ENCODE assay signal across 18 cellular contexts in genomic region chrX:30887288-30887687, GRCh38. TPM values are rescaled to one million over a fixed set of nuclear protein-coding genes. Genes with fewer than 3 reads are reported as not detected.
A peak's percentile ranks its signal among the peaks of the same experiment; 100 is the strongest.
DNase-seq lines count a peak whose midpoint lies in the region; ATAC-seq and TF ChIP-seq lines count a peak whose summit lies in the region.
"Had no signal": no experiment of that assay in that cellular context is flagged by ENCODE, and none has a peak within 500 bp of the region (broad histone marks: within the 10 kb centered on the region; RNA-seq: fewer than 3 reads in every experiment).

No MANE protein-coding gene starts in this region.

- no peak for TF ChIP-seq CTCF in LNCaP clone FGC (IDR thresholded peaks at IDR 0.05; ENCODE audit: control insufficient read depth, extremely low read depth, insufficient read depth)
- no peak for TF ChIP-seq CTCF in smooth muscle cell (IDR thresholded peaks at IDR 0.05; ENCODE audit: borderline replicate concordance, insufficient read depth, poor library complexity, severe bottlenecking)

- ATAC-seq in activated T-cell treated with anti-CD3 and anti-CD28 coated beads, Interleukin-2, amount 50 U/mL, for 4 hours = no peak
- no peak for ATAC-seq in activated naive CD8-positive, alpha-beta T cell treated with anti-CD3 and anti-CD28 coated beads, Interleukin-2, amount 10 ng/mL, durations not matched to agents 7 days and 5 days (ENCODE audit: low read depth)
- ATAC-seq in HG03342 (IDR thresholded peaks at IDR 0.05; ENCODE audit: unreplicated experiment) = no peak
- no peak for ATAC-seq in HG03521 (IDR thresholded peaks at IDR 0.05; ENCODE audit: unreplicated experiment)
- ATAC-seq: sciatic nerve had no signal

- peaks cover 11% of the 10 kb centered on the region for H4K20me1 ChIP-seq in smooth muscle cell (ENCODE audit: low read depth)

- H3K4me1 Mint-ChIP-seq in activated T-cell treated with anti-CD3 and anti-CD28 coated beads, Interleukin-2, amount 50 U/mL, for 4 hours (ENCODE audit: low read depth) = peaks cover 48% of the 10 kb centered on the region
- peaks cover 10% of the 10 kb centered on the region for H3K4me1 Mint-ChIP-seq in activated naive CD8-positive, alpha-beta T cell treated with anti-CD3 and anti-CD28 coated beads, Interleukin-2, amount 10 ng/mL, durations not matched to agents 7 days and 5 days

- H3K4me3 ChIP-seq in LNCaP clone FGC (ENCODE audit: low read depth, low read length) = peak overlapping the region; percentile 64
- H3K4me3 ChIP-seq in smooth muscle cell = peak overlapping the region; percentile 59

- peak overlapping the region; percentile 79 for H3K4me2 ChIP-seq in smooth muscle cell

- H3K27me3 ChIP-seq in smooth muscle cell (ENCODE audit: low read depth) = no peaks in the 10 kb centered on the region
- H3K27me3 ChIP-seq: Peyer's patch had no signal

- no peaks in the 10 kb centered on the region for H3K9me3 ChIP-seq in smooth muscle cell (replicated peaks; ENCODE audit: low read depth)
- H3K9me3 ChIP-seq: Peyer's patch had no signal

- no peaks in the 10 kb centered on the region for H3K4me1 ChIP-seq in smooth muscle cell (ENCODE audit: low read depth)

- H3K4me3 Mint-ChIP-seq in activated T-cell treated with anti-CD3 and anti-CD28 coated beads, Interleukin-2, amount 50 U/mL, for 4 hours = peak overlapping the region; percentile 87
- H3K4me3 Mint-ChIP-seq in activated naive CD8-positive, alpha-beta T cell treated with anti-CD3 and anti-CD28 coated beads, Interleukin-2, amount 10 ng/mL, durations not matched to agents 7 days and 5 days = peak overlapping the region; percentile 84

- DNase-seq in activated T-cell treated with anti-CD3 and anti-CD28 coated beads, Interleukin-2, amount 50 U/mL, for 4 hours = no peak
- DNase-seq in activated T-cell treated with anti-CD3 and anti-CD28 coated beads for 4 hours = no peak
- DNase-seq in LNCaP clone FGC (ENCODE audit: low read depth) = no peak
- no peak for DNase-seq in activated naive CD8-positive, alpha-beta T cell treated with anti-CD3 and anti-CD28 coated beads, Interleukin-2, amount 10 ng/mL, durations not matched to agents 7 days and 5 days
- no peak for DNase-seq in smooth muscle cell (lab: John Stamatoyannopoulos, UW; ENCODE audit: unreplicated experiment)
- no peak for DNase-seq in NCI-H2196 treated with DMSO at 0.1 percent for 48 hours (lab: John Stamatoyannopoulos, UW; ENCODE audit: unreplicated experiment)
- DNase-seq: cerebellar nuclear complex, DMS 273 treated with DMSO at 0.1 percent for 48 hours, foreskin melanocyte, GOT3, KBM-7, NCI-H146, NCI-H524, Peyer's patch, SW 1271 had no signal

- H3K9me3 Mint-ChIP-seq in activated T-cell treated with anti-CD3 and anti-CD28 coated beads, Interleukin-2, amount 50 U/mL, for 4 hours = no peaks in the 10 kb centered on the region
- no peaks in the 10 kb centered on the region for H3K9me3 Mint-ChIP-seq in activated naive CD8-positive, alpha-beta T cell treated with anti-CD3 and anti-CD28 coated beads, Interleukin-2, amount 10 ng/mL, durations not matched to agents 7 days and 5 days

- peaks cover 25% of the 10 kb centered on the region for H3K79me2 ChIP-seq in smooth muscle cell (ENCODE audit: low read depth)

- no peak overlapping the region for H3K27ac Mint-ChIP-seq in activated naive CD8-positive, alpha-beta T cell treated with anti-CD3 and anti-CD28 coated beads, Interleukin-2, amount 10 ng/mL, durations not matched to agents 7 days and 5 days

- H3K27me3 Mint-ChIP-seq in activated T-cell treated with anti-CD3 and anti-CD28 coated beads, Interleukin-2, amount 50 U/mL, for 4 hours (ENCODE audit: low read depth) = no peaks in the 10 kb centered on the region
- H3K27me3 Mint-ChIP-seq in activated naive CD8-positive, alpha-beta T cell treated with anti-CD3 and anti-CD28 coated beads, Interleukin-2, amount 10 ng/mL, durations not matched to agents 7 days and 5 days = no peaks in the 10 kb centered on the region

- H3K9ac ChIP-seq in smooth muscle cell (ENCODE audit: low read depth) = no peak overlapping the region

- 88% methylated on average over 5 of the region's 5 CpGs for WGBS in smooth muscle cell (ENCODE audit: low lambda C conversion rate)

- H3K27ac ChIP-seq in smooth muscle cell (ENCODE audit: low read depth) = no peak overlapping the region
- H3K27ac ChIP-seq: Peyer's patch had no signal

- H3K36me3 Mint-ChIP-seq in activated T-cell treated with anti-CD3 and anti-CD28 coated beads, Interleukin-2, amount 50 U/mL, for 4 hours (ENCODE audit: insufficient read depth) = peaks cover 6% of the 10 kb centered on the region
- peaks cover 6% of the 10 kb centered on the region for H3K36me3 Mint-ChIP-seq in activated naive CD8-positive, alpha-beta T cell treated with anti-CD3 and anti-CD28 coated beads, Interleukin-2, amount 10 ng/mL, durations not matched to agents 7 days and 5 days

- H2AFZ ChIP-seq in smooth muscle cell (ENCODE audit: low read depth) = no peak overlapping the region

- POLR2A ChIA-PET in activated naive CD8-positive, alpha-beta T cell treated with anti-CD3 and anti-CD28 coated beads, Interleukin-2, amount 10 ng/mL, durations not matched to agents 7 days and 5 days (lab: Charles Lee) = no interaction called here

- no peaks in the 10 kb centered on the region for H3K36me3 ChIP-seq in smooth muscle cell (ENCODE audit: low read depth)
- H3K36me3 ChIP-seq: Peyer's patch had no signal

- H3F3A ChIP-seq in smooth muscle cell (ENCODE audit: low read depth) = no peaks in the 10 kb centered on the region

RNA-seq across cellular contexts. Expression of gene TAB3, which starts 1.8 kb away (rescaled TPM):
- total RNA-seq in activated T-cell treated with anti-CD3 and anti-CD28 coated beads, Interleukin-2, amount 50 U/mL, for 4 hours = 10 to 100 TPM; 18.1 to 22.0 (median 19.3) TPM
- total RNA-seq in activated naive CD8-positive, alpha-beta T cell treated with anti-CD3 and anti-CD28 coated beads, Interleukin-2, amount 10 ng/mL, durations not matched to agents 7 days and 5 days = 10 to 100 TPM; 17.3 to 20.7 TPM
- total RNA-seq in smooth muscle cell = 15.7 and 31.9 TPM in 2 replicates
- 4.8 and 6.2 TPM in 2 replicates for polyA plus RNA-seq in smooth muscle cell
